8 cellular contexts compared by ENCODE assay signal in the genomic region with DNA sequence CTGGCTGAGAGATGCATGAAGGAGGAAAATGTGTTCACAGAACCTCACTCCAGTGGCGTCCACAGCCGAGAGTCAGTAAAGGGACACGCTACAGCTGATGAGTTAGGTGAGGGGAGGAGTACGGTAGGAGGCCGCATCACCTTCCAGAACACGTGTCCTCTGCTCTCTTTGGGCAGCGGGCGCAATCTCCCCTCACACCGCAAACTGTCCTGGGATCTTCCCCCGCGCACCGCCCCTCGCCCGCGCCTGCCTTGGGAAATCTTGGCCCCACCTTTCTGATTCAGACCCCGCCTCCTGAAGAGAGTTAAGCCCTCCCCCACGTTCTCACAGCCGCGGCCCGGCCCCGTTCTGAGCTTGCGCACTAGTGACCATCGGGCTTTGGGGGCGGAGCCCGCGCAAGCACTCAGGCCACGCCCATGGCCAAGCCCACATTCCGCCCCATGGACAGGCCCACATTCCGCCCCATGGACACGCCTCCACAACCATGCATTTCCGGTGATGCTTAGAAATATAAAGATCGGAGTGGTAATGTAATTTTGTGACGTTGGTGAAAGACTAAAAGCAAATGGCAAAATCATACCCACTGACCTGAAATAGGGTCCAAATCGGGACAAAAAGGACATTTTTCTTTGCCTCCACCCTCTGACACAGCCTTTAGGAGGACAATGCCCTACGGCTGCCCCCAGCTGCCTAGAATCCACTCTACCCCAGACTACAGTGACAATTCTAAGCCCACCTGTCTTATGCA. TPM values are rescaled to one million over a fixed set of nuclear protein-coding genes. Genes with fewer than 3 reads are reported as not detected.
A peak's percentile ranks its signal among the peaks of the same experiment; 100 is the strongest.
DNase-seq lines count a peak whose midpoint lies in the region; ATAC-seq and TF ChIP-seq lines count a peak whose summit lies in the region.

No MANE protein-coding gene starts in this region.

- no peaks in the 10 kb centered on the region for H3K9me3 Mint-ChIP-seq in activated naive CD8-positive, alpha-beta T cell (ENCODE audit: low read depth)
- no peaks in the 10 kb centered on the region for H3K9me3 Mint-ChIP-seq in glutamatergic neuron (ENCODE audit: unreplicated experiment)

- peak overlapping the region; percentile 58 for H3K27ac ChIP-seq in osteoblast (ENCODE audit: low read depth, low read length)
- H3K27ac ChIP-seq in testis = no peak overlapping the region

- H4K20me1 ChIP-seq in osteoblast (ENCODE audit: insufficient read depth, low read length) = no peaks in the 10 kb centered on the region

- no peaks in the 10 kb centered on the region for H3K79me2 ChIP-seq in osteoblast (ENCODE audit: insufficient read depth, low read length)

- H3K4me3 Mint-ChIP-seq in activated naive CD8-positive, alpha-beta T cell = peak overlapping the region; percentile 89
- peak overlapping the region; percentile 86 for H3K4me3 Mint-ChIP-seq in glutamatergic neuron (ENCODE audit: unreplicated experiment)

- H3K27me3 Mint-ChIP-seq in activated naive CD8-positive, alpha-beta T cell = no peaks in the 10 kb centered on the region
- peaks cover 2% of the 10 kb centered on the region for H3K27me3 Mint-ChIP-seq in glutamatergic neuron (ENCODE audit: unreplicated experiment)

- peaks cover 18% of the 10 kb centered on the region for H3K4me1 Mint-ChIP-seq in activated naive CD8-positive, alpha-beta T cell (ENCODE audit: low read depth)
- peaks cover 19% of the 10 kb centered on the region for H3K4me1 Mint-ChIP-seq in glutamatergic neuron (ENCODE audit: low read depth, unreplicated experiment)

- intact Hi-C loops in testis (cut with DNase I; ENCODE audit: low total_unique reads) = no loop called here

- peak overlapping the region; percentile 79 for H3K4me2 ChIP-seq in osteoblast (ENCODE audit: insufficient read depth, low read length)

- peak; percentile 0 for DNase-seq in GF-D8 (lab: John Stamatoyannopoulos, UW)
- peak; percentile 89 for DNase-seq in NCI-H1092 (lab: John Stamatoyannopoulos, UW)
- peak; percentile 57 for DNase-seq in SKM-1 (lab: John Stamatoyannopoulos, UW; ENCODE audit: unreplicated experiment)
- peak; percentile 90 for DNase-seq in glutamatergic neuron
- peak; percentile 92 for DNase-seq in osteoblast (ENCODE audit: insufficient read length, low spot score, missing footprints)
- peak; percentile 93 for DNase-seq in testis

- ATAC-seq in HG02571 (IDR thresholded peaks at IDR 0.05; ENCODE audit: unreplicated experiment) = peak; percentile 93

- H3K27ac Mint-ChIP-seq in activated naive CD8-positive, alpha-beta T cell = peak overlapping the region; percentile 16
- peak overlapping the region; percentile 85 for H3K27ac Mint-ChIP-seq in glutamatergic neuron (ENCODE audit: unreplicated experiment)

- H3K27me3 ChIP-seq in osteoblast (ENCODE audit: insufficient read depth, low read length) (peaks cover 4% of the 10 kb centered on the region), testis (no peaks in the 10 kb centered on the region)

- TF ChIP-seq POLR2A in testis (IDR thresholded peaks at IDR 0.05) = no peak

- H3K36me3 Mint-ChIP-seq in activated naive CD8-positive, alpha-beta T cell = no peaks in the 10 kb centered on the region
- no peaks in the 10 kb centered on the region for H3K36me3 Mint-ChIP-seq in glutamatergic neuron (ENCODE audit: unreplicated experiment)

- peak overlapping the region; percentile 84 for H2AFZ ChIP-seq in osteoblast (ENCODE audit: low read length)

- H3K4me3 ChIP-seq in osteoblast (ENCODE audit: insufficient read depth, low read length) = peak overlapping the region; percentile 71
- H3K4me3 ChIP-seq in testis = peak overlapping the region; percentile 18 to 44

- no peaks in the 10 kb centered on the region for H3K9me3 ChIP-seq in osteoblast (ENCODE audit: low read depth, low read length)
- no peaks in the 10 kb centered on the region for H3K9me3 ChIP-seq in testis

- WGBS in testis, 2 donors = 1 to 6% methylated on average over 9 to 31 of the region's 35 CpGs

- no peak for TF ChIP-seq CTCF in glutamatergic neuron (IDR thresholded peaks at IDR 0.05; ENCODE audit: partially characterized antibody, unreplicated experiment)
- no peak for TF ChIP-seq CTCF in osteoblast (IDR thresholded peaks at IDR 0.05; ENCODE audit: extremely low read depth, low read depth, low read length)
- no peak for TF ChIP-seq CTCF in testis (IDR thresholded peaks at IDR 0.05)

- H3K4me1 ChIP-seq in osteoblast (ENCODE audit: insufficient read depth, low read length) = peaks cover 13% of the 10 kb centered on the region
- H3K4me1 ChIP-seq in testis = peaks cover 3% of the 10 kb centered on the region

- H3K36me3 ChIP-seq in osteoblast (ENCODE audit: insufficient read depth, low read length) (no peaks in the 10 kb centered on the region), testis (ENCODE audit: low read depth, missing control alignments) (no peaks in the 10 kb centered on the region)

RNA-seq across cellular contexts. Expression of a gene that starts 13.3 kb away (rescaled TPM):
- total RNA-seq in glutamatergic neuron (ENCODE audit: unreplicated experiment) (not detected), osteoblast (7.1 and 8.0 TPM in 2 replicates), testis (10 to 100 TPM; 58.4 to 71.7 TPM)
- 12.0 TPM for polyA plus RNA-seq in testis (ENCODE audit: insufficient read depth, low read depth, low replicate concordance)

RNA-seq across cellular contexts. Expression of a gene that starts 18.3 kb away (rescaled TPM):
- total RNA-seq in glutamatergic neuron (ENCODE audit: unreplicated experiment) = 38.0 TPM
- 8.0 and 10.6 TPM in 2 replicates for total RNA-seq in osteoblast
- total RNA-seq in testis = 10 to 100 TPM; 11.4 to 12.2 TPM
- polyA plus RNA-seq in testis (ENCODE audit: insufficient read depth, low read depth, low replicate concordance) = 11.9 TPM

RNA-seq across cellular contexts. Expression of a gene that starts 28.1 kb away (rescaled TPM):
- 297 TPM for total RNA-seq in glutamatergic neuron (ENCODE audit: unreplicated experiment)
- 35.9 and 37.6 TPM in 2 replicates for total RNA-seq in osteoblast
- 100 to 1,000 TPM in 1 of 2 donors, 10 to 100 TPM in 1; 78.8 to 113 TPM for total RNA-seq in testis
- 105 TPM for polyA plus RNA-seq in testis (ENCODE audit: insufficient read depth, low read depth, low replicate concordance)

RNA-seq across cellular contexts. Expression of a gene that starts 47.9 kb away (rescaled TPM):
- total RNA-seq in glutamatergic neuron (ENCODE audit: unreplicated experiment) (66.9 TPM), osteoblast (6.2 and 9.1 TPM in 2 replicates), testis (10 to 100 TPM; 30.0 to 35.7 TPM)
- polyA plus RNA-seq in testis (ENCODE audit: insufficient read depth, low read depth, low replicate concordance) = 53.1 TPM

Comparison
In these comparisons a context has a peak if more than half of its experiments do, and no peak if none do; other contexts are left out.
1. DNase-seq: peak in every context shown above with its lines; median percentile 93 in testis; 92 in osteoblast; 90 in glutamatergic neuron; 89 in NCI-H1092; 57 in SKM-1; 0 in GF-D8.